ENCODE assay signal across 24 cellular contexts in the genomic region with DNA sequence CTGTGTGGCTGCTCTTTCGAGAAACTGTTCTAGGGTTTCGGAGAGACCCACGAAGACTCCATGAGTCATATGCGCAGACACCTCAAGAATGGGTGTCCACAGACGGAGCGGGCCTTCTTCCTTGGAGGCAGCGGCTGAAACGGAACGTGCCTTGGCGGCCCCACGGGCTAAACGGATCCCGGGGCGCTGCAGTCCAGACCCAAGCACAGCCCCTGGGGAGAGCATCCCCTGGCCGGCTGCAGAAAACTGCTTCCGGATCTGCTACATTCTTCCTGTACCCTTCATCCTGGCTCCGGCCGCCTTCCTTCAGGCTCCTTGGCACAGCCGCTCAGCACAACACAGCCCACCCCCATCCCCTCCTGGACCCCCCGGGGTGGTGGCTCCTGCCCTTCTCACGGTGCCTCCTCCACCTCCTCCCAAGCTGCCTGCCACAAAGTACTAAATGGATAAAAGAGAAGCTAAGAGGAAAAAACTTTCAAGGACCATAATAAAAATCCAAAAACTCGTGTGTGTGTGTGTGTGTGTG. TPM values are rescaled to one million over a fixed set of nuclear protein-coding genes. Genes with fewer than 3 reads are reported as not detected.
DNase-seq lines count a peak whose midpoint lies in the region; ATAC-seq, FAIRE-seq and TF ChIP-seq lines count a peak whose summit lies in the region.
"Had no signal": no experiment of that assay in that cellular context is flagged by ENCODE, and none has a peak within 500 bp of the region (broad histone marks: within the 10 kb centered on the region; RNA-seq: fewer than 3 reads in every experiment).

No MANE protein-coding gene starts in this region.

- H4K8ac ChIP-seq in H1 (ENCODE audit: extremely low read depth, insufficient read depth, low read length): no peak overlapping the region

- DNase-seq in activated T-cell treated with anti-CD3 and anti-CD28 coated beads, Interleukin-2, amount 50 U/mL, for 24 hours: no peak
- no peak for DNase-seq in activated T-cell treated with anti-CD3 and anti-CD28 coated beads, Interleukin-2, amount 50 U/mL, for 1 hour
- no peak for DNase-seq in activated CD8-positive, alpha-beta T cell treated with anti-CD3 and anti-CD28 coated beads for 36 hours
- DNase-seq in H1 (ENCODE audit: low read depth in 1 of 2, low spot score in 2 of 2): no peak
- DNase-seq in spleen: peak; percentile 75
- DNase-seq in RWPE1 (ENCODE audit: low spot score): no peak
- no peak for DNase-seq in MCF 10A (ENCODE audit: unreplicated experiment)
- DNase-seq: ACHN, activated gamma-delta T cell, DMS153, kidney glomerular epithelial cell, MG63, NCI-H187, NCI-H226, NCI-H82, SHP77 treated with DMSO at 0.1 percent for 48 hours, tibial artery had no signal

- no peak overlapping the region for H2BK20ac ChIP-seq in H1 (ENCODE audit: low read length)

- H3K36me3 ChIP-seq in H1 (ENCODE audit: control insufficient read depth in 2 of 4, insufficient read depth in 4 of 4, low read length in 3 of 4) (no peaks in the 10 kb centered on the region), spleen (peaks cover 0 to 67% (median 36%) of the 10 kb centered on the region in 6 donors)

- no peak overlapping the region for H2BK15ac ChIP-seq in H1 (ENCODE audit: low read length)

- no TSS peak for BruUV-seq in MCF 10A (replicated peaks; lab: Mats Ljungman, UMichigan)

- no peak overlapping the region for H4K5ac ChIP-seq in H1 (ENCODE audit: insufficient read length, low read depth, low read length)

- no peak overlapping the region for H2BK120ac ChIP-seq in H1 (replicated peaks; ENCODE audit: low read depth, low read length)

- no peak overlapping the region for H2AFZ ChIP-seq in H1 (ENCODE audit: low read length)

- no peak overlapping the region for H3K18ac ChIP-seq in H1 (ENCODE audit: extremely low read depth, low read length)

- H3K36me3 Mint-ChIP-seq in activated T-cell treated with anti-CD3 and anti-CD28 coated beads, Interleukin-2, amount 50 U/mL, for 24 hours (ENCODE audit: low read depth): peaks cover 34% of the 10 kb centered on the region
- peaks cover 2% of the 10 kb centered on the region for H3K36me3 Mint-ChIP-seq in activated CD8-positive, alpha-beta T cell treated with anti-CD3 and anti-CD28 coated beads for 36 hours (ENCODE audit: low read depth)
- H3K36me3 Mint-ChIP-seq in MCF 10A (ENCODE audit: insufficient read depth, unreplicated experiment): peaks cover 33% of the 10 kb centered on the region

- H3K4me3 Mint-ChIP-seq in activated T-cell treated with anti-CD3 and anti-CD28 coated beads, Interleukin-2, amount 50 U/mL, for 24 hours: no peak overlapping the region
- no peak overlapping the region for H3K4me3 Mint-ChIP-seq in activated CD8-positive, alpha-beta T cell treated with anti-CD3 and anti-CD28 coated beads for 36 hours
- H3K4me3 Mint-ChIP-seq in MCF 10A (ENCODE audit: unreplicated experiment): no peak overlapping the region

- no peak overlapping the region for H3K9ac ChIP-seq in H1 (replicated peaks in 1 of 4; ENCODE audit: extremely low read depth in 1 of 4, low read depth in 3 of 4, low read length in 3 of 4)

- TF ChIP-seq EP300 in H1 (IDR thresholded peaks at IDR 0.05; ENCODE audit: borderline replicate concordance in 1 of 2, low read depth in 2 of 2, low read length in 2 of 2): no peak

- H4K91ac ChIP-seq in H1 (replicated peaks; ENCODE audit: insufficient read length, low read length): no peak overlapping the region

- TF ChIP-seq POLR2A in H1 (IDR thresholded peaks at IDR 0.05; ENCODE audit: control extremely low read depth in 1 of 2, low read depth in 2 of 2, low read length in 2 of 2) (no peak), spleen (IDR thresholded peaks at IDR 0.05) (no peak)

- peak overlapping the region; percentile 55; the same call in 1 of the 2 replicates for H2BK5ac ChIP-seq in H1 (ENCODE audit: low read depth, low read length)

- POLR2A ChIA-PET in activated CD8-positive, alpha-beta T cell treated with anti-CD3 and anti-CD28 coated beads for 36 hours (lab: Charles Lee): no interaction called here
- POLR2A ChIA-PET in H1 (lab: Charles Lee; ENCODE audit: partially characterized antibody): no interaction called here
- POLR2A ChIA-PET in RWPE1 (lab: Yijun Ruan, JAX; ENCODE audit: low non-redundant PET): no interaction called here
- POLR2A ChIA-PET in MCF 10A (lab: Yijun Ruan, JAX): no interaction called here

- H3K79me1 ChIP-seq in H1 (ENCODE audit: low read depth, low read length): no peaks in the 10 kb centered on the region

- no peak for FAIRE-seq in H1 (lab: Jason Lieb, UNC)
- FAIRE-seq: G401.6 had no signal

- 0 out of 2 replicates have a peak overlapping the region, but pooled peaks have one; percentile 71 for H2BK12ac ChIP-seq in H1 (ENCODE audit: low read depth, low read length)

- CTCF ChIA-PET in activated CD8-positive, alpha-beta T cell treated with anti-CD3 and anti-CD28 coated beads for 36 hours (lab: Charles Lee): interaction anchor here (0.9 kb wide), 1 partner anchor 18 kb away, joined by 4 read pairs; no protein-coding TSS in a partner anchor
- CTCF ChIA-PET in H1 (lab: Charles Lee; ENCODE audit: partially characterized antibody): interaction anchor here (0.6 to 8.6 kb wide), 2 partner anchors 15 to 55 kb away, joined by 3 to 63 read pairs; no protein-coding TSS in a partner anchor
- CTCF ChIA-PET in RWPE1 (lab: Yijun Ruan, JAX): no interaction called here
- CTCF ChIA-PET in MCF 10A (lab: Yijun Ruan, JAX): interaction anchor here (0.6 kb wide), 1 partner anchor 18 kb away, joined by 3 read pairs; no protein-coding TSS in a partner anchor

- H3K4me1 Mint-ChIP-seq in activated T-cell treated with anti-CD3 and anti-CD28 coated beads, Interleukin-2, amount 50 U/mL, for 24 hours (ENCODE audit: low read depth): peaks cover 15% of the 10 kb centered on the region
- peaks cover 20% of the 10 kb centered on the region for H3K4me1 Mint-ChIP-seq in activated CD8-positive, alpha-beta T cell treated with anti-CD3 and anti-CD28 coated beads for 36 hours (ENCODE audit: low read depth)
- H3K4me1 Mint-ChIP-seq in MCF 10A (ENCODE audit: insufficient read depth, unreplicated experiment): peaks cover 12% of the 10 kb centered on the region

- H3K23me2 ChIP-seq in H1 (ENCODE audit: low read depth, low read length): peaks cover 6% of the 10 kb centered on the region; the same call in 1 of the 2 replicates

- no peaks in the 10 kb centered on the region for H3K27me3 Mint-ChIP-seq in activated T-cell treated with anti-CD3 and anti-CD28 coated beads, Interleukin-2, amount 50 U/mL, for 24 hours
- no peaks in the 10 kb centered on the region for H3K27me3 Mint-ChIP-seq in activated CD8-positive, alpha-beta T cell treated with anti-CD3 and anti-CD28 coated beads for 36 hours
- H3K27me3 Mint-ChIP-seq in MCF 10A (ENCODE audit: insufficient read depth, unreplicated experiment): no peaks in the 10 kb centered on the region
- H3K27me3 Mint-ChIP-seq: IgD-negative memory B cell had no signal

- H3K4me3 ChIP-seq in H1 (ENCODE audit: extremely low read depth in 1 of 4, insufficient read depth in 2 of 4, low read depth in 3 of 4, low read length in 4 of 4) (no peak overlapping the region), spleen (no peak overlapping the region)
- H3K4me3 ChIP-seq: ascending aorta, MG63, tibial artery had no signal

- no peaks in the 10 kb centered on the region for H3K79me2 ChIP-seq in H1 (ENCODE audit: control insufficient read depth in 1 of 2, insufficient read depth in 2 of 2, low read length in 2 of 2)

- peak overlapping the region; percentile 29 for H3K27ac Mint-ChIP-seq in activated T-cell treated with anti-CD3 and anti-CD28 coated beads, Interleukin-2, amount 50 U/mL, for 24 hours
- peak overlapping the region; percentile 25 for H3K27ac Mint-ChIP-seq in activated CD8-positive, alpha-beta T cell treated with anti-CD3 and anti-CD28 coated beads for 36 hours
- H3K27ac Mint-ChIP-seq in MCF 10A (ENCODE audit: low read depth, unreplicated experiment): no peak overlapping the region

- H3K9me3 ChIP-seq in H1 (ENCODE audit: insufficient read depth in 2 of 2, low read depth in 1 of 2, low read length in 1 of 2) (no peaks in the 10 kb centered on the region), spleen (no peaks in the 10 kb centered on the region)
- H3K9me3 ChIP-seq: ascending aorta, MG63, tibial artery had no signal

- 85% methylated on average over 18 of the region's 22 CpGs; no CpG with 5 or more reads in 1 of the 2 experiments for WGBS in H1 (ENCODE audit: extremely low coverage in 1 of 2, insufficient coverage in 1 of 2, insufficient read length in 1 of 2, insufficient replicate concordance in 2 of 2, low coverage in 1 of 2, low lambda C conversion rate in 2 of 2, missing lambda C conversion rate in 1 of 2), 2 experiments
- 89 to 93% (median 92%) methylated on average over 21 to 22 of the region's 22 CpGs for WGBS in spleen, 5 donors

- H3K4me2 ChIP-seq in H1 (ENCODE audit: insufficient read depth in 1 of 2, low read depth in 2 of 2, low read length in 2 of 2): no peak overlapping the region

- no peaks in the 10 kb centered on the region for H3K9me3 Mint-ChIP-seq in activated T-cell treated with anti-CD3 and anti-CD28 coated beads, Interleukin-2, amount 50 U/mL, for 24 hours
- no peaks in the 10 kb centered on the region for H3K9me3 Mint-ChIP-seq in activated CD8-positive, alpha-beta T cell treated with anti-CD3 and anti-CD28 coated beads for 36 hours
- H3K9me3 Mint-ChIP-seq in MCF 10A (ENCODE audit: unreplicated experiment): no peaks in the 10 kb centered on the region
- H3K9me3 Mint-ChIP-seq: IgD-negative memory B cell had no signal

- no peak overlapping the region for H3K23ac ChIP-seq in H1 (ENCODE audit: insufficient read length)

- no peak overlapping the region for H3K14ac ChIP-seq in H1 (ENCODE audit: insufficient read length)

- no peak overlapping the region for H3K4ac ChIP-seq in H1 (replicated peaks; ENCODE audit: insufficient read length, low read depth, low read length)

- intact Hi-C loops in activated CD8-positive, alpha-beta T cell treated with anti-CD3 and anti-CD28 coated beads for 36 hours (cut with micrococcal nuclease): no loop called here
- intact Hi-C loops in spleen (cut with DNase I; ENCODE audit: low total_unique reads) (no loop called here), MCF 10A (cut with micrococcal nuclease) (no loop called here)

- TF ChIP-seq CTCF in activated CD8-positive, alpha-beta T cell treated with anti-CD3 and anti-CD28 coated beads for 36 hours (IDR thresholded peaks at IDR 0.05): no peak
- TF ChIP-seq CTCF in H1 (IDR thresholded peaks at IDR 0.05; ENCODE audit: control extremely low read depth in 1 of 3, insufficient read depth in 1 of 3, low read depth in 1 of 3, low read length in 3 of 3): no peak
- no peak for TF ChIP-seq CTCF in spleen (IDR thresholded peaks at IDR 0.05 in 8 of 11, conservative IDR thresholded peaks at IDR 0.05 in 3 of 11)
- TF ChIP-seq CTCF in RWPE1 (conservative IDR thresholded peaks at IDR 0.05; ENCODE audit: low read depth): no peak
- no peak for TF ChIP-seq CTCF in MCF 10A (IDR thresholded peaks at IDR 0.05; ENCODE audit: unreplicated experiment)

- no peak for TF ChIP-seq RAD21 in H1 (IDR thresholded peaks at IDR 0.05 in 1 of 2, conservative IDR thresholded peaks at IDR 0.05 in 1 of 2; ENCODE audit: low read depth in 2 of 2, low read length in 2 of 2)

- no peak overlapping the region for H3K27ac ChIP-seq in H1 (ENCODE audit: low read depth, low read length)
- peak overlapping the region in 1 of 8 donors; percentile 66 for H3K27ac ChIP-seq in spleen
- no peak overlapping the region for H3K27ac ChIP-seq in RWPE1
- H3K27ac ChIP-seq: ascending aorta, C4-2B, tibial artery, VCaP had no signal

- H4K20me1 ChIP-seq in H1 (replicated peaks in 1 of 2; ENCODE audit: control insufficient read depth in 1 of 2, insufficient read depth in 2 of 2, low read length in 2 of 2): peaks cover 0 to 5% of the 10 kb centered on the region in 2 experiments

- H3K4me1 ChIP-seq in H1 (replicated peaks in 1 of 4; ENCODE audit: control insufficient read depth in 3 of 4, insufficient read depth in 4 of 4, low read length in 3 of 4) (peaks cover 0 to 2% (median 0%) of the 10 kb centered on the region in 4 experiments; a peak in 2 of 7 replicates), spleen (peaks cover 0 to 70% (median 29%) of the 10 kb centered on the region in 6 donors)
- H3K4me1 ChIP-seq: ascending aorta had no signal

- no peaks in the 10 kb centered on the region for H3K27me3 ChIP-seq in H1 (replicated peaks in 1 of 4; ENCODE audit: control insufficient read depth in 3 of 4, extremely low read depth in 1 of 4, insufficient read depth in 3 of 4, low read length in 3 of 4)
- H3K27me3 ChIP-seq in spleen (replicated peaks in 1 of 7): no peaks in the 10 kb centered on the region
- H3K27me3 ChIP-seq: ascending aorta, MG63, tibial artery had no signal

- peak overlapping the region; percentile 97 for H3K56ac ChIP-seq in H1 (replicated peaks; ENCODE audit: insufficient read length, low read depth, low read length)

- ATAC-seq in activated CD8-positive, alpha-beta T cell treated with anti-CD3 and anti-CD28 coated beads for 36 hours: no peak
- ATAC-seq in HG03354 (IDR thresholded peaks at IDR 0.05; ENCODE audit: poor library complexity, severe bottlenecking, unreplicated experiment): no peak
- ATAC-seq: sciatic nerve had no signal

- no peak overlapping the region for H2AK5ac ChIP-seq in H1 (ENCODE audit: low read depth, low read length)

RNA-seq across cellular contexts. Expression of a gene that starts 25.4 kb away (rescaled TPM):
- 10 to 100 TPM; 17.5 TPM for total RNA-seq in activated CD8-positive, alpha-beta T cell treated with anti-CD3 and anti-CD28 coated beads for 36 hours
- 9.6 and 12.2 TPM in 2 replicates for total RNA-seq in H1 (2021; fragmentation: NEBNext Ultra II Directional; extraction: Animal tissue kit (Norgen Biotek cat#: 25700))
- polyA plus RNA-seq in H1 (2011; rRNA removed) (2.9 and 3.8 TPM in 2 replicates), spleen (10 to 100 TPM in 2 of 3 donors, 1 to 10 TPM in 1; 6.7 to 18.0 (median 11.0) TPM)
- polyA plus RNA-seq in H1 (2011; cell fraction: cytosol; rRNA removed): 3.0 TPM
- 5.9 TPM for polyA plus RNA-seq in H1 (2011; cell fraction: nucleus; rRNA removed)
- polyA plus RNA-seq in H1 (2012, experiment 1 of 2): 5.4 to 7.2 TPM (median 6.1 TPM) in 4 replicates
- 2.6 TPM for polyA plus RNA-seq in H1 (2012, experiment 2 of 2)
- polyA plus RNA-seq in H1 (2013, experiment 1 of 2): 9.5 TPM
- 10.8 TPM for polyA plus RNA-seq in H1 (2013, experiment 2 of 2)
- 9.7 and 10.9 TPM in 2 replicates for polyA minus RNA-seq in H1 (2011; rRNA and poly(A)+ RNA removed)
- 5.1 TPM for polyA minus RNA-seq in H1 (2011; cell fraction: cytosol; rRNA and poly(A)+ RNA removed)
- polyA minus RNA-seq in H1 (2011; cell fraction: nucleus; rRNA and poly(A)+ RNA removed): 6.4 TPM
- total RNA-seq in spleen (100 to 1,000 TPM in 1 of 7 donors, 10 to 100 TPM in 6; 43.3 to 118 (median 73.1) TPM), MCF 10A (2022) (31.8 and 34.0 TPM in 2 replicates)
